ENCODE assay signal across 22 cellular contexts in genomic region chr6:170038717-170039116, GRCh38.
"Had no signal": no experiment of that assay in that cellular context is flagged by ENCODE, and none has a peak within 500 bp of the region (broad histone marks: within the 10 kb centered on the region; RNA-seq: fewer than 3 reads in every experiment).

No MANE protein-coding gene starts in this region.

- H3K79me2 ChIP-seq: hepatocyte had no signal

- DNase-seq: activated CD4-positive, alpha-beta T cell treated with anti-CD3 and anti-CD28 coated beads for 1 hour; activated CD4-positive, alpha-beta T cell treated with anti-CD3 and anti-CD28 coated beads, Interleukin-2, amount 50 U/mL, for 1 hour; activated CD8-positive, alpha-beta T cell treated with anti-CD3 and anti-CD28 coated beads, Interleukin-2, amount 10 ng/mL, durations not matched to agents 7 days and 5 days; activated gamma-delta T cell treated with Interleukin-2 at 50 U/mL for 16 hours; brain microvascular endothelial cell; foreskin keratinocyte; immature natural killer cell; mucosa of descending colon; naive B cell; retina; stimulated activated CD4-positive, alpha-beta T cell treated with anti-CD3 and anti-CD28 coated beads, Interleukin-4, amount 100 ng/mL, for 24 hours; stimulated activated naive CD4-positive, alpha-beta T cell treated with Interleukin-2 at 50 U/mL for 16 hours; thyroid gland; WERI-Rb-1 had no signal

- H3K27ac Mint-ChIP-seq: activated CD8-positive, alpha-beta T cell treated with anti-CD3 and anti-CD28 coated beads, Interleukin-2, amount 10 ng/mL, durations not matched to agents 7 days and 5 days; activated naive CD4-positive, alpha-beta T cell treated with anti-CD3 and anti-CD28 coated beads, Interleukin-2, amount 50 U/mL, for 24 hours; activated T-helper 1 cell treated with anti-CD3 and anti-CD28 coated beads, Interleukin-12 subunit alpha, Interleukin-12 subunit beta, Interleukin-2, Interleukin-4 antibody, amounts not matched to agents 30 ng/mL and 10 ng/mL and 1 ng/mL, durations not matched to agents 14 hours and 24 hours and 36 hours; immature natural killer cell; progenitor cell of endocrine pancreas had no signal

- H3K4me1 ChIP-seq: foreskin keratinocyte, thyroid gland had no signal

- H3K27me3 ChIP-seq: brain microvascular endothelial cell, foreskin keratinocyte, hepatocyte, thyroid gland had no signal

- H3K4me1 Mint-ChIP-seq: activated naive CD4-positive, alpha-beta T cell treated with anti-CD3 and anti-CD28 coated beads, Interleukin-2, amount 50 U/mL, for 24 hours; central memory CD8-positive, alpha-beta T cell; immature natural killer cell; naive B cell had no signal

- H3K4me3 Mint-ChIP-seq: activated CD8-positive, alpha-beta T cell treated with anti-CD3 and anti-CD28 coated beads, Interleukin-2, amount 10 ng/mL, durations not matched to agents 7 days and 5 days; activated naive CD4-positive, alpha-beta T cell treated with anti-CD3 and anti-CD28 coated beads, Interleukin-2, amount 50 U/mL, for 24 hours; activated T-helper 1 cell treated with anti-CD3 and anti-CD28 coated beads, Interleukin-12 subunit alpha, Interleukin-12 subunit beta, Interleukin-2, Interleukin-4 antibody, amounts not matched to agents 30 ng/mL and 10 ng/mL and 1 ng/mL, durations not matched to agents 14 hours and 24 hours and 36 hours; central memory CD8-positive, alpha-beta T cell; immature natural killer cell; neural crest cell had no signal

- H3K27ac ChIP-seq: brain microvascular endothelial cell, foreskin keratinocyte, hepatocyte, thyroid gland, WERI-Rb-1 had no signal

- H3K36me3 ChIP-seq: brain microvascular endothelial cell, thyroid gland, WERI-Rb-1 had no signal

- H3K4me3 ChIP-seq: hepatocyte, mucosa of descending colon, thyroid gland had no signal

- H2AFZ ChIP-seq: hepatocyte had no signal

- H3K9me3 Mint-ChIP-seq: neural crest cell had no signal

- FAIRE-seq: endometrium, TTC549 had no signal

- H3K9me3 ChIP-seq: mucosa of descending colon, thyroid gland had no signal

- H3K27me3 Mint-ChIP-seq: activated naive CD4-positive, alpha-beta T cell treated with anti-CD3 and anti-CD28 coated beads, Interleukin-2, amount 50 U/mL, for 24 hours had no signal

- H3K4me2 ChIP-seq: hepatocyte had no signal
